ENCODE assay signal across 8 cellular contexts in genomic region chr11:65606876-65607613, GRCh38. TPM values are rescaled to one million over a fixed set of nuclear protein-coding genes. Genes with fewer than 3 reads are reported as not detected.
DNase-seq lines count a peak whose midpoint lies in the region; ATAC-seq and TF ChIP-seq lines count a peak whose summit lies in the region.

No MANE protein-coding gene starts in this region.

- H3K27me3 Mint-ChIP-seq in MCF 10A (ENCODE audit: insufficient read depth, unreplicated experiment): no peaks in the 10 kb centered on the region

- H3K4me3 ChIP-seq in brain microvascular endothelial cell (ENCODE audit: low read depth, low read length): peak overlapping the region; percentile 35
- peak overlapping the region; percentile 35 for H3K4me3 ChIP-seq in iPS-11a (ENCODE audit: low read depth, low read length)

- intact Hi-C loops in MCF 10A (cut with micrococcal nuclease): no loop called here

- H3K4me3 Mint-ChIP-seq in MCF 10A (ENCODE audit: unreplicated experiment): no peak overlapping the region

- H3K36me3 ChIP-seq in brain microvascular endothelial cell (replicated peaks): peaks cover 37% of the 10 kb centered on the region

- H3K36me3 Mint-ChIP-seq in MCF 10A (ENCODE audit: insufficient read depth, unreplicated experiment): peaks cover 35% of the 10 kb centered on the region

- no peaks in the 10 kb centered on the region for H3K9me3 Mint-ChIP-seq in MCF 10A (ENCODE audit: unreplicated experiment)

- in situ Hi-C loops in T47D (cut with HindIII; ENCODE audit: low pct_unique_long_range_greater_than_20kb, low sequenced_read_pairs): no loop called here
- in situ Hi-C loops in brain microvascular endothelial cell (cut with HindIII; ENCODE audit: low pct_ligation_motif_present, low sequenced_read_pairs): no loop called here

- no peaks in the 10 kb centered on the region for H3K27me3 ChIP-seq in brain microvascular endothelial cell (replicated peaks)

- DNase-seq in T47D (ENCODE audit: low read depth in 1 of 2, low spot score in 1 of 2) (peak; percentile 91 to 93), MCF 10A (ENCODE audit: unreplicated experiment) (no peak), brain microvascular endothelial cell (peak; percentile 91), retina (peak; percentile 96)
- no peak for DNase-seq in activated naive CD4-positive, alpha-beta T cell treated with Interleukin-2 at 50 U/mL for 16 hours

- POLR2A ChIA-PET in MCF 10A (lab: Yijun Ruan, JAX): no interaction called here

- H3K4me1 Mint-ChIP-seq in MCF 10A (ENCODE audit: insufficient read depth, unreplicated experiment): peaks cover 24% of the 10 kb centered on the region

- no peak for TF ChIP-seq CTCF in MCF 10A (IDR thresholded peaks at IDR 0.05; ENCODE audit: unreplicated experiment)
- no peak for TF ChIP-seq CTCF in brain microvascular endothelial cell (IDR thresholded peaks at IDR 0.05; ENCODE audit: low read depth, low read length, missing control alignments)

- ATAC-seq in GM21529 (IDR thresholded peaks at IDR 0.05; ENCODE audit: unreplicated experiment): no peak
- no peak for ATAC-seq in HG02973 (IDR thresholded peaks at IDR 0.05; ENCODE audit: unreplicated experiment)

- CTCF ChIA-PET in MCF 10A (lab: Yijun Ruan, JAX): interaction anchor here (0.5 to 4.3 kb wide), 2 partner anchors 13 to 242 kb away, joined by 5 to 23 read pairs; no protein-coding TSS in a partner anchor

- H3K27ac ChIP-seq in brain microvascular endothelial cell: no peak overlapping the region

- no TSS peak for BruUV-seq in MCF 10A (replicated peaks; lab: Mats Ljungman, UMichigan)

- H3K27ac Mint-ChIP-seq in MCF 10A (ENCODE audit: low read depth, unreplicated experiment): no peak overlapping the region

RNA-seq across cellular contexts. Expression of gene MAP3K11, which starts 7.0 kb away (rescaled TPM):
- 35.2 and 39.7 TPM in 2 replicates for total RNA-seq in MCF 10A (2022)

RNA-seq across cellular contexts. Expression of gene PCNX3, which starts 8.5 kb away (rescaled TPM):
- 40.9 and 45.8 TPM in 2 replicates for total RNA-seq in MCF 10A (2022)

RNA-seq across cellular contexts. Expression of gene KCNK7, which starts 11.4 kb away (rescaled TPM):
- 0.25 TPM in 1 of 2 replicates, not detected in the other for total RNA-seq in MCF 10A (2022)

RNA-seq across cellular contexts. Expression of gene SIPA1, which starts 30.9 kb away (rescaled TPM):
- total RNA-seq in MCF 10A (2022): 4.9 TPM in 2 replicates

RNA-seq across cellular contexts. Expression of gene EHBP1L1, which starts 31.2 kb away (rescaled TPM):
- 31.3 and 40.6 TPM in 2 replicates for total RNA-seq in MCF 10A (2022)

Comparison
In these comparisons a context has a peak if more than half of its experiments do, and no peak if none do; other contexts are left out.
1. DNase-seq: peak in T47D (2 of 2), brain microvascular endothelial cell (single experiment) and retina (single experiment); none in MCF 10A (single experiment) and activated naive CD4-positive, alpha-beta T cell treated with Interleukin-2 at 50 U/mL for 16 hours (single experiment).